8 cellular contexts compared by ENCODE assay signal in the genomic region with DNA sequence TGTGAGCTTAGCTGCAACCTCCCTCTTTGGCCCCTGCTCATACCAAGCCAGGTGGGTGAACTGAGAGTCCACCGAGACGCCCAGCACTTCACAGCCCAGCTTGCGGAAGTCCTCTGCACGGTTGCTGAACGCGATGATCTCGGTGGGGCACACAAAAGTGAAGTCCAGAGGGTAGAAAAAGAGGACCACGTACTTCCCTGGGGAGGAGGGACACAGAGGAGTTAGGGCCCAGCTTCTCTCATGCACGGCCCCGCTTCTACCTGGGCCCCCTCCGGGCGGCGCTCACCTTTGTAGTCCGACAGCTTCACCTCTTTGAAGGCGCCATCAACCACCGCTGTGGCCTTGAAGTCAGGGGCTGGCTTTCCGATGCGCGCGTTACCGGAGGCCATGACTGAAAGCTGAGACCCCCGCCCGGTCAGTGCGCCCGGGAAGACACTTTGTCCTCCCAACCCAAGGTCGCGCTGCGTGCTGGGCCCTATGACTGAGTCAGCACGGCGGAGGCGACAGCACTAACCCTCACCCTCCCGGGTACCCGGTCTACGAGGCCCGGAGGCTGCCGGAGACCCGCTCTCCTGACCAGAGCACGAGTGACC. TPM values are rescaled to one million over a fixed set of nuclear protein-coding genes. Genes with fewer than 3 reads are reported as not detected.
DNase-seq lines count a peak whose midpoint lies in the region; ATAC-seq and TF ChIP-seq lines count a peak whose summit lies in the region.

No MANE protein-coding gene starts in this region.

- peaks cover 13% of the 10 kb centered on the region for H3K79me2 ChIP-seq in GM23338 (replicated peaks; ENCODE audit: insufficient read depth)

- H3K27me3 Mint-ChIP-seq in GM23338 (ENCODE audit: insufficient read depth, low read depth, poor library complexity) (peaks cover 4% of the 10 kb centered on the region), T-helper 17 cell (no peaks in the 10 kb centered on the region), endothelial cell (ENCODE audit: unreplicated experiment) (peaks cover 19% of the 10 kb centered on the region), natural killer cell (ENCODE audit: low read depth in 2 of 2) (peaks cover 0 to 12% of the 10 kb centered on the region in 2 donors)

- peak; percentile 69 for DNase-seq in GM23338 (ENCODE audit: low spot score)
- DNase-seq in T-helper 17 cell, result no peak
- peak; percentile 16 for DNase-seq in endothelial cell (ENCODE audit: low spot score)
- DNase-seq in natural killer cell, result no peak
- DNase-seq in HT-29 (ENCODE audit: low spot score), result no peak
- no peak for DNase-seq in pons (ENCODE audit: low spot score)

- H3K4me1 Mint-ChIP-seq in GM23338 (peaks cover 21% of the 10 kb centered on the region), T-helper 17 cell (peaks cover 22% of the 10 kb centered on the region), endothelial cell (ENCODE audit: unreplicated experiment) (peaks cover 14% of the 10 kb centered on the region), natural killer cell (peaks cover 22 to 29% of the 10 kb centered on the region in 2 donors)

- no peaks in the 10 kb centered on the region for H4K20me1 ChIP-seq in GM23338 (replicated peaks; ENCODE audit: insufficient read depth)

- H3K27ac Mint-ChIP-seq in GM23338 (no peak overlapping the region), T-helper 17 cell (peak overlapping the region; percentile 61), endothelial cell (ENCODE audit: unreplicated experiment) (no peak overlapping the region), natural killer cell (no peak overlapping the region)

- H3K4me1 ChIP-seq in GM23338 (ENCODE audit: insufficient read depth), result peaks cover 14% of the 10 kb centered on the region

- ATAC-seq in GM23338 (peak; percentile 15), T-helper 17 cell (peak; percentile 3), natural killer cell (peak in 1 of 3 donors; percentile 4), GM19023 (IDR thresholded peaks at IDR 0.05; ENCODE audit: unreplicated experiment) (no peak), HG02759 (IDR thresholded peaks at IDR 0.05; ENCODE audit: unreplicated experiment) (no peak)

- H3K9me3 Mint-ChIP-seq in GM23338 (no peaks in the 10 kb centered on the region), endothelial cell (ENCODE audit: unreplicated experiment) (no peaks in the 10 kb centered on the region), natural killer cell (no peaks in the 10 kb centered on the region)

- H3K36me3 Mint-ChIP-seq in GM23338 (ENCODE audit: low read depth) (peaks cover 46% of the 10 kb centered on the region), T-helper 17 cell (ENCODE audit: low read depth) (peaks cover 2% of the 10 kb centered on the region), endothelial cell (ENCODE audit: low read depth, unreplicated experiment) (peaks cover 3% of the 10 kb centered on the region), natural killer cell (no peaks in the 10 kb centered on the region)

- intact Hi-C loops in natural killer cell (cut with micrococcal nuclease), result no loop called here

- H3K4me3 ChIP-seq in GM23338, result peak overlapping the region; percentile 99

- H3K4me2 ChIP-seq in GM23338, result peak overlapping the region; percentile 97

- no peaks in the 10 kb centered on the region for H3K9me3 ChIP-seq in T-helper 17 cell (ENCODE audit: control insufficient read depth, low read length, poor library complexity, severe bottlenecking)

- H3K27ac ChIP-seq in GM23338 (ENCODE audit: low read depth), result no peak overlapping the region

- H3K4me3 Mint-ChIP-seq in GM23338 (peak overlapping the region; percentile 93), T-helper 17 cell (peak overlapping the region; percentile 90), endothelial cell (ENCODE audit: unreplicated experiment) (peak overlapping the region; percentile 92), natural killer cell (peak overlapping the region; percentile 88)

- H3K27me3 ChIP-seq in GM23338 (ENCODE audit: insufficient read depth), result peaks cover 10% of the 10 kb centered on the region

- peaks cover 22% of the 10 kb centered on the region for H3F3A ChIP-seq in GM23338 (replicated peaks; ENCODE audit: low read depth)

- no peak for TF ChIP-seq CTCF in GM23338 (conservative IDR thresholded peaks at IDR 0.05; ENCODE audit: low read depth in 2 of 2)
- TF ChIP-seq CTCF in endothelial cell (IDR thresholded peaks at IDR 0.05; ENCODE audit: unreplicated experiment), result no peak
- no peak for TF ChIP-seq CTCF in natural killer cell (IDR thresholded peaks at IDR 0.05)

- peak overlapping the region; percentile 97 for H2AFZ ChIP-seq in GM23338

- peaks cover 9% of the 10 kb centered on the region; the same call in 1 of the 2 replicates for H3K36me3 ChIP-seq in GM23338 (ENCODE audit: insufficient read depth)

- no peaks in the 10 kb centered on the region for H3K9me2 ChIP-seq in GM23338 (ENCODE audit: insufficient read depth)

TF ChIP-seq in GM23338, 12 proteins besides CTCF, POLR2A, EP300 and RAD21 (continues in another document):
- TF ChIP-seq ZNF114 (CRISPR knock-in tag; IDR thresholded peaks at IDR 0.05), result no peak
- TF ChIP-seq JUNB (IDR thresholded peaks at IDR 0.05; ENCODE audit: unreplicated experiment), result no peak

RNA-seq across cellular contexts. Expression of gene PRDX2, which starts 0.6 kb away (rescaled TPM):
- 465 and 486 TPM in 2 replicates for total RNA-seq in GM23338 (2014; rRNA removed; shearing (Covaris generic))
- 314 and 346 TPM in 2 replicates for polyA plus RNA-seq in GM23338 (2016; fragmentation: Nextera tagmentation; extraction: Ambion mirVana)
- total RNA-seq in T-helper 17 cell, result 10 to 100 TPM; 92.6 to 97.0 TPM
- total RNA-seq in endothelial cell (ENCODE audit: unreplicated experiment), result 215 TPM
- total RNA-seq in natural killer cell, result 10 to 100 TPM; 28.8 to 67.1 (median 66.9) TPM
- 378 and 396 TPM in 2 replicates for total RNA-seq in HT-29 (2014; rRNA removed; shearing (Covaris generic))

RNA-seq across cellular contexts. Expression of gene THSD8, which starts 0.9 kb away (rescaled TPM):
- 0.38 TPM in 1 of 2 replicates, not detected in the other for total RNA-seq in GM23338 (2014; rRNA removed; shearing (Covaris generic))
- polyA plus RNA-seq in GM23338 (2016; fragmentation: Nextera tagmentation; extraction: Ambion mirVana), result 38.5 and 42.2 TPM in 2 replicates
- total RNA-seq in T-helper 17 cell, result 1 to 10 TPM in 1 of 2 donors, under 1 TPM in 1; 0.85 to 3.0 TPM
- total RNA-seq in endothelial cell (ENCODE audit: unreplicated experiment), result 14.2 TPM
- total RNA-seq in natural killer cell, result 1 to 10 TPM; 1.7 to 2.8 (median 2.2) TPM
- 0.10 TPM in 1 of 2 replicates, not detected in the other for total RNA-seq in HT-29 (2014; rRNA removed; shearing (Covaris generic))

RNA-seq across cellular contexts. Expression of gene RNASEH2A, which starts 5.4 kb away (rescaled TPM):
- total RNA-seq in GM23338 (2014; rRNA removed; shearing (Covaris generic)), result 62.6 and 68.2 TPM in 2 replicates
- 39.4 and 40.5 TPM in 2 replicates for polyA plus RNA-seq in GM23338 (2016; fragmentation: Nextera tagmentation; extraction: Ambion mirVana)
- total RNA-seq in T-helper 17 cell (1 to 10 TPM; 3.1 to 5.7 TPM), endothelial cell (ENCODE audit: unreplicated experiment) (26.9 TPM), natural killer cell (1 to 10 TPM; 6.6 to 8.7 (median 7.4) TPM)
- 48.2 and 55.4 TPM in 2 replicates for total RNA-seq in HT-29 (2014; rRNA removed; shearing (Covaris generic))

RNA-seq across cellular contexts. Expression of gene JUNB, which starts 9.7 kb away (rescaled TPM):
- 16.0 and 20.2 TPM in 2 replicates for total RNA-seq in GM23338 (2014; rRNA removed; shearing (Covaris generic))
- 7.7 and 7.8 TPM in 2 replicates for polyA plus RNA-seq in GM23338 (2016; fragmentation: Nextera tagmentation; extraction: Ambion mirVana)
- total RNA-seq in T-helper 17 cell (1,000 to 10,000 TPM; 1,500 to 1,584 TPM), endothelial cell (ENCODE audit: unreplicated experiment) (20.6 TPM), natural killer cell (100 to 1,000 TPM; 781 to 903 (median 859) TPM)
- 568 and 620 TPM in 2 replicates for total RNA-seq in HT-29 (2014; rRNA removed; shearing (Covaris generic))

RNA-seq across cellular contexts. Expression of gene HOOK2, which starts 25.6 kb away (rescaled TPM):
- 85.3 and 86.4 TPM in 2 replicates for total RNA-seq in GM23338 (2014; rRNA removed; shearing (Covaris generic))
- polyA plus RNA-seq in GM23338 (2016; fragmentation: Nextera tagmentation; extraction: Ambion mirVana), result 46.9 and 56.9 TPM in 2 replicates
- total RNA-seq in T-helper 17 cell, result 10 to 100 TPM; 14.9 to 19.3 TPM
- 30.3 TPM for total RNA-seq in endothelial cell (ENCODE audit: unreplicated experiment)
- 10 to 100 TPM; 13.3 to 15.3 (median 13.9) TPM for total RNA-seq in natural killer cell
- 64.1 and 72.2 TPM in 2 replicates for total RNA-seq in HT-29 (2014; rRNA removed; shearing (Covaris generic))

Comparison
In these comparisons a context has a peak if more than half of its experiments do, and no peak if none do; other contexts are left out.
1. ATAC-seq: peak in GM23338 (single experiment) and T-helper 17 cell (single experiment); none in GM19023 (single experiment) and HG02759 (single experiment).
2. DNase-seq: peak in GM23338 (single experiment) and endothelial cell (single experiment); none in T-helper 17 cell (0 of 3), natural killer cell (single experiment), HT-29 (single experiment) and pons (single experiment).
3. Peak in every context shown above with its lines, with median percentiles within 50 percentile points of each other: H3K4me3 Mint-ChIP-seq.